ENCODE assay signal across 17 cellular contexts in genomic region chr11:102014756-102015155, GRCh38. TPM values are rescaled to one million over a fixed set of nuclear protein-coding genes. Genes with fewer than 3 reads are reported as not detected.
DNase-seq lines count a peak whose midpoint lies in the region; ATAC-seq and TF ChIP-seq lines count a peak whose summit lies in the region.
"Had no signal": no experiment of that assay in that cellular context is flagged by ENCODE, and none has a peak within 500 bp of the region (broad histone marks: within the 10 kb centered on the region; RNA-seq: fewer than 3 reads in every experiment).

No MANE protein-coding gene starts in this region.

- H3K9ac ChIP-seq in IMR-90 (ENCODE audit: low read depth, low read length), result no peak overlapping the region
- H3K9ac ChIP-seq in trophoblast cell (ENCODE audit: low read length), result no peak overlapping the region
- H3K9ac ChIP-seq: BLaER1 had no signal

- H3K79me1 ChIP-seq in IMR-90 (ENCODE audit: low read depth in 1 of 2, low read length in 2 of 2), result no peaks in the 10 kb centered on the region
- H3K79me1 ChIP-seq in trophoblast cell (ENCODE audit: low read length), result peaks cover 22% of the 10 kb centered on the region

- POLR2A ChIA-PET in Caco-2 (lab: Charles Lee) (no interaction called here), IMR-90 (lab: Charles Lee; ENCODE audit: unreplicated experiment) (no interaction called here)

- CTCF ChIA-PET in Caco-2 (lab: Charles Lee) (no interaction called here), IMR-90 (lab: Yijun Ruan, JAX) (no interaction called here)

- peak overlapping the region; percentile 25 for H3K27ac Mint-ChIP-seq in Caco-2 (ENCODE audit: unreplicated experiment)
- no peak overlapping the region for H3K27ac Mint-ChIP-seq in activated naive CD4-positive, alpha-beta T cell treated with anti-CD3 and anti-CD28 coated beads, Interleukin-2, amount 50 U/mL, for 72 hours
- H3K27ac Mint-ChIP-seq: HFFc6 had no signal

- DNase-seq in Caco-2, result peak in 1 of 2 experiments; percentile 58
- DNase-seq in IMR-90, result no peak
- peak; percentile 54 to 58 for DNase-seq in foreskin keratinocyte
- DNase-seq in trophoblast cell, result peak; percentile 76 to 80
- no peak for DNase-seq in NCI-H1105 treated with DMSO at 0.1 percent for 48 hours (lab: John Stamatoyannopoulos, UW)
- no peak for DNase-seq in stimulated activated CD4-positive, alpha-beta T cell treated with anti-CD3 and anti-CD28 coated beads, Interleukin-2, amount 100 ng/mL, for 24 hours
- DNase-seq in activated naive CD4-positive, alpha-beta T cell treated with anti-CD3 and anti-CD28 coated beads, Interleukin-2, amount 50 U/mL, for 72 hours (ENCODE audit: low spot score in 2 of 2), result no peak
- DNase-seq: 8988T; AML-193; CD8-positive, alpha-beta memory T cell; DMS 273 treated with DMSO at 0.1 percent for 48 hours; HCEC 1CT; HFFc6; KBM-7 had no signal

- no peaks in the 10 kb centered on the region for H3K36me3 ChIP-seq in Caco-2 (ENCODE audit: control insufficient read depth, insufficient read depth, low read length)
- no peaks in the 10 kb centered on the region for H3K36me3 ChIP-seq in IMR-90 (ENCODE audit: control insufficient read depth, insufficient read depth, low read length)
- H3K36me3 ChIP-seq in trophoblast cell (ENCODE audit: control insufficient read depth in 1 of 2, insufficient read depth in 2 of 2, low read length in 2 of 2), result no peaks in the 10 kb centered on the region
- H3K36me3 ChIP-seq: BLaER1 had no signal

- H4K20me1 ChIP-seq in IMR-90 (ENCODE audit: insufficient read depth, low read length), result no peaks in the 10 kb centered on the region
- H4K20me1 ChIP-seq: BLaER1 had no signal

- H3K4me3 ChIP-seq in Caco-2 (ENCODE audit: low read depth, low read length), result no peak overlapping the region
- H3K4me3 ChIP-seq in IMR-90 (ENCODE audit: insufficient read depth, low read depth, low read length), result no peak overlapping the region
- no peak overlapping the region for H3K4me3 ChIP-seq in trophoblast cell (ENCODE audit: low read depth, low read length)
- H3K4me3 ChIP-seq: BLaER1, GM12878 had no signal

- no peak overlapping the region; the same call in 1 of the 2 replicates for H3K23ac ChIP-seq in IMR-90 (ENCODE audit: low read depth, low read length)
- H3K23ac ChIP-seq in trophoblast cell (ENCODE audit: low read length), result no peak overlapping the region

- H3K14ac ChIP-seq in IMR-90 (replicated peaks; ENCODE audit: low read depth, low read length), result no peak overlapping the region
- no peak overlapping the region for H3K14ac ChIP-seq in trophoblast cell (ENCODE audit: low read length)

- WGBS in IMR-90 (ENCODE audit: extremely low coverage in 2 of 2, insufficient read length in 1 of 2), 2 experiments, result 83% methylated on average over 2 of the region's 5 CpGs; no CpG with 5 or more reads in 1 of the 2 experiments
- no CpG with 5 or more reads among the region's 5 CpGs for WGBS in trophoblast cell (ENCODE audit: extremely low coverage, insufficient coverage, insufficient read length)

- H3K27ac ChIP-seq in IMR-90 (ENCODE audit: insufficient read depth, low read length), result no peak overlapping the region
- no peak overlapping the region for H3K27ac ChIP-seq in foreskin keratinocyte
- H3K27ac ChIP-seq in trophoblast cell (ENCODE audit: low read depth, low read length), result peak overlapping the region; percentile 74
- H3K27ac ChIP-seq: BLaER1 had no signal

- H3K18ac ChIP-seq in IMR-90 (ENCODE audit: low read depth, low read length), result no peak overlapping the region
- no peak overlapping the region for H3K18ac ChIP-seq in trophoblast cell (ENCODE audit: low read length)

- intact Hi-C loops in Caco-2 (cut with micrococcal nuclease; ENCODE audit: unreplicated experiment), result no loop called here
- intact Hi-C loops in IMR-90 (cut with micrococcal nuclease), result no loop called here

- H3K9me3 ChIP-seq in Caco-2 (no peaks in the 10 kb centered on the region), IMR-90 (ENCODE audit: control insufficient read depth, insufficient read depth, low read length) (no peaks in the 10 kb centered on the region), trophoblast cell (ENCODE audit: insufficient read depth, low read depth, low read length) (no peaks in the 10 kb centered on the region)
- H3K9me3 ChIP-seq: BLaER1 had no signal

- TF ChIP-seq CTCF in Caco-2 (IDR thresholded peaks at IDR 0.05; ENCODE audit: insufficient read depth in 1 of 2, low read depth in 1 of 2, low read length in 1 of 2, severe bottlenecking in 1 of 2, unreplicated experiment in 1 of 2), result no peak
- no peak for TF ChIP-seq CTCF in IMR-90 (conservative IDR thresholded peaks at IDR 0.05; ENCODE audit: low read depth, low read length)
- TF ChIP-seq CTCF in foreskin keratinocyte (conservative IDR thresholded peaks at IDR 0.05), result no peak

- no peak for TF ChIP-seq RAD21 in IMR-90 (IDR thresholded peaks at IDR 0.05; ENCODE audit: low read length)

- H3K56ac ChIP-seq in IMR-90 (ENCODE audit: extremely low read depth, insufficient read depth, low read length), result no peak overlapping the region

- peaks cover 38% of the 10 kb centered on the region for H3K4me1 Mint-ChIP-seq in Caco-2 (ENCODE audit: low read depth, unreplicated experiment)
- H3K4me1 Mint-ChIP-seq: CD8-positive, alpha-beta memory T cell had no signal

- H3K4ac ChIP-seq in IMR-90 (ENCODE audit: low read depth, low read length) (no peak overlapping the region), trophoblast cell (ENCODE audit: low read depth, low read length) (no peak overlapping the region)

- TF ChIP-seq POLR2A in IMR-90 (IDR thresholded peaks at IDR 0.05; ENCODE audit: low read depth, low read length), result no peak

- H3K9me1 ChIP-seq in IMR-90 (ENCODE audit: insufficient read depth, low read length), result 0 out of 2 replicates have a peak, but pooled peaks cover 5% of the 10 kb centered on the region

- H2AK9ac ChIP-seq in IMR-90 (replicated peaks; ENCODE audit: low read depth, low read length, poor library complexity), result no peak overlapping the region

- no peak overlapping the region; the same call in 1 of the 2 replicates for H2BK20ac ChIP-seq in IMR-90 (ENCODE audit: low read depth, low read length)

- dilution Hi-C loops in IMR-90 (cut with HindIII; ENCODE audit: low sequenced_read_pairs, unreplicated experiment), result no loop called here

- no TSS peak for BruUV-seq in Caco-2 (replicated peaks; lab: Mats Ljungman, UMichigan)
- BruUV-seq in IMR-90 (replicated peaks; lab: Mats Ljungman, UMichigan), result no TSS peak

- peaks cover 33% of the 10 kb centered on the region for H3K4me1 ChIP-seq in Caco-2
- H3K4me1 ChIP-seq in IMR-90 (ENCODE audit: control insufficient read depth, insufficient read depth, low read length), result peaks cover 7% of the 10 kb centered on the region
- H3K4me1 ChIP-seq in foreskin keratinocyte, result peaks cover 20% of the 10 kb centered on the region
- peaks cover 15 to 22% of the 10 kb centered on the region in 2 experiments for H3K4me1 ChIP-seq in trophoblast cell (ENCODE audit: control insufficient read depth in 1 of 2, insufficient read depth in 2 of 2, low read length in 2 of 2)
- H3K4me1 ChIP-seq: BLaER1 had no signal

- H4K91ac ChIP-seq in IMR-90 (ENCODE audit: insufficient read depth, low read depth, low read length) (0 out of 2 replicates have a peak overlapping the region, but pooled peaks have one; percentile 23), trophoblast cell (ENCODE audit: low read depth, low read length) (no peak overlapping the region)

- H2BK12ac ChIP-seq in trophoblast cell (ENCODE audit: low read length), result no peak overlapping the region

- in situ Hi-C loops in IMR-90 (cut with MboI; ENCODE audit: low sequenced_read_pairs), result loop anchor here (10.0 kb wide), 1 partner anchor 570 kb away; no protein-coding TSS in a partner anchor

- H2AK5ac ChIP-seq in IMR-90 (ENCODE audit: low read depth, low read length) (0 out of 2 replicates have a peak overlapping the region, but pooled peaks have one; percentile 12), trophoblast cell (ENCODE audit: low read length) (no peak overlapping the region)

- H2BK15ac ChIP-seq in IMR-90 (ENCODE audit: low read depth, low read length), result no peak overlapping the region

- H3K79me2 ChIP-seq in trophoblast cell (ENCODE audit: control insufficient read depth, insufficient read depth, low read length, poor library complexity), result peaks cover 3% of the 10 kb centered on the region

- peaks cover 7% of the 10 kb centered on the region for H3K9me3 Mint-ChIP-seq in Caco-2 (ENCODE audit: unreplicated experiment)
- no peaks in the 10 kb centered on the region for H3K9me3 Mint-ChIP-seq in activated naive CD4-positive, alpha-beta T cell treated with anti-CD3 and anti-CD28 coated beads, Interleukin-2, amount 50 U/mL, for 72 hours
- H3K9me3 Mint-ChIP-seq: HFFc6 had no signal

- no peak overlapping the region for H3K4me3 Mint-ChIP-seq in Caco-2 (ENCODE audit: unreplicated experiment)
- H3K4me3 Mint-ChIP-seq: CD8-positive, alpha-beta memory T cell; HFFc6 had no signal

- no peak overlapping the region for H4K5ac ChIP-seq in IMR-90 (ENCODE audit: low read depth, low read length)

- no peaks in the 10 kb centered on the region for H3K36me3 Mint-ChIP-seq in Caco-2 (ENCODE audit: insufficient read depth, unreplicated experiment)
- H3K36me3 Mint-ChIP-seq in activated naive CD4-positive, alpha-beta T cell treated with anti-CD3 and anti-CD28 coated beads, Interleukin-2, amount 50 U/mL, for 72 hours, result no peaks in the 10 kb centered on the region
- H3K36me3 Mint-ChIP-seq: CD8-positive, alpha-beta memory T cell had no signal

- H2BK120ac ChIP-seq in IMR-90 (ENCODE audit: low read depth, low read length) (no peak overlapping the region), trophoblast cell (ENCODE audit: insufficient read depth, low read length, poor library complexity) (no peak overlapping the region)

- H3K27me3 Mint-ChIP-seq in Caco-2 (ENCODE audit: insufficient read depth, unreplicated experiment), result no peaks in the 10 kb centered on the region

- H2BK5ac ChIP-seq in IMR-90 (ENCODE audit: low read depth, low read length, poor library complexity, severe bottlenecking), result no peak overlapping the region
- no peak overlapping the region for H2BK5ac ChIP-seq in trophoblast cell (ENCODE audit: low read depth, low read length, poor library complexity)

- no peak overlapping the region for H2AFZ ChIP-seq in IMR-90 (replicated peaks; ENCODE audit: low read length, poor library complexity)
- H2AFZ ChIP-seq in trophoblast cell (ENCODE audit: insufficient read depth, low read length, poor library complexity), result no peak overlapping the region

- H4K8ac ChIP-seq in IMR-90 (ENCODE audit: low read depth in 2 of 2, low read length in 2 of 2) (no peak overlapping the region), trophoblast cell (ENCODE audit: low read depth, low read length) (no peak overlapping the region)

- no peak overlapping the region for H4K12ac ChIP-seq in trophoblast cell (ENCODE audit: low read depth, low read length)

- H3K27me3 ChIP-seq in Caco-2 (replicated peaks; ENCODE audit: control insufficient read depth, insufficient read depth, low read length) (no peaks in the 10 kb centered on the region), IMR-90 (ENCODE audit: control insufficient read depth, insufficient read depth, low read length) (no peaks in the 10 kb centered on the region), foreskin keratinocyte (no peaks in the 10 kb centered on the region), trophoblast cell (ENCODE audit: insufficient read depth, low read length) (no peaks in the 10 kb centered on the region)
- H3K27me3 ChIP-seq: BLaER1 had no signal

- H3K4me2 ChIP-seq in IMR-90 (ENCODE audit: low read depth, low read length) (no peak overlapping the region), trophoblast cell (ENCODE audit: low read length) (no peak overlapping the region)
- H3K4me2 ChIP-seq: BLaER1 had no signal

- ATAC-seq in IMR-90 (ENCODE audit: low read depth) (no peak), foreskin keratinocyte (no peak)
- no peak for ATAC-seq in activated naive CD4-positive, alpha-beta T cell treated with anti-CD3 and anti-CD28 coated beads, Interleukin-2, amount 50 U/mL, for 72 hours
- ATAC-seq: GM12878 had no signal

RNA-seq across cellular contexts. Expression of gene CFAP300, which starts 32.5 kb away (rescaled TPM):
- 2.2 and 3.9 TPM in 2 replicates for total RNA-seq in Caco-2 (2022)
- total RNA-seq in IMR-90 (2012; rRNA removed), result 0.90 and 1.9 TPM in 2 replicates
- polyA plus RNA-seq in IMR-90 (2012; rRNA removed), result 0.87 and 1.8 TPM in 2 replicates
- polyA plus RNA-seq in IMR-90 (2012; cell fraction: cytosol; rRNA removed), result 0.27 and 0.32 TPM in 2 replicates
- 0.07 and 0.47 TPM in 2 replicates for polyA plus RNA-seq in IMR-90 (2012; cell fraction: nucleus; rRNA removed; ENCODE audit: low replicate concordance)
- 3.1 and 3.5 TPM in 2 replicates for total RNA-seq in foreskin keratinocyte
- 3.1 and 3.7 TPM in 2 replicates for polyA plus RNA-seq in foreskin keratinocyte
- polyA plus RNA-seq in trophoblast cell (2013), result 0.42 and 0.44 TPM in 2 replicates
- not detected for total RNA-seq in activated naive CD4-positive, alpha-beta T cell treated with anti-CD3 and anti-CD28 coated beads, Interleukin-2, amount 50 U/mL, for 72 hours
- total RNA-seq: CD8-positive, alpha-beta memory T cell; G401; GM12878 had no signal
- polyA plus RNA-seq: CD8-positive, alpha-beta memory T cell; GM12878 had no signal

Comparison
In these comparisons a context has a peak if more than half of its experiments do, and no peak if none do; other contexts are left out.
1. DNase-seq: peak in foreskin keratinocyte (2 of 2) and trophoblast cell (2 of 2); none in IMR-90 (single experiment), NCI-H1105 treated with DMSO at 0.1 percent for 48 hours (single experiment), stimulated activated CD4-positive, alpha-beta T cell treated with anti-CD3 and anti-CD28 coated beads, Interleukin-2, amount 100 ng/mL, for 24 hours (0 of 2) and activated naive CD4-positive, alpha-beta T cell treated with anti-CD3 and anti-CD28 coated beads, Interleukin-2, amount 50 U/mL, for 72 hours (0 of 2).